13 cellular contexts compared by ENCODE assay signal in genomic region chr15:42131826-42132806, GRCh38. TPM values are rescaled to one million over a fixed set of nuclear protein-coding genes. Genes with fewer than 3 reads are reported as not detected.
DNase-seq lines count a peak whose midpoint lies in the region; ATAC-seq and TF ChIP-seq lines count a peak whose summit lies in the region.
"Had no signal": no experiment of that assay in that cellular context is flagged by ENCODE, and none has a peak within 500 bp of the region (broad histone marks: within the 10 kb centered on the region; RNA-seq: fewer than 3 reads in every experiment).

No MANE protein-coding gene starts in this region.

- no peak overlapping the region for H3K4me2 ChIP-seq in osteoblast (ENCODE audit: insufficient read depth, low read length)
- H3K4me2 ChIP-seq: KMS-11 had no signal

- ATAC-seq in GM21367 (IDR thresholded peaks at IDR 0.05; ENCODE audit: unreplicated experiment) (no peak), HG02571 (IDR thresholded peaks at IDR 0.05; ENCODE audit: unreplicated experiment) (no peak), HG03095 (IDR thresholded peaks at IDR 0.05; ENCODE audit: unreplicated experiment) (no peak)

- no peaks in the 10 kb centered on the region for H3K79me2 ChIP-seq in osteoblast (ENCODE audit: insufficient read depth, low read length)

- TF ChIP-seq CTCF in osteoblast (IDR thresholded peaks at IDR 0.05; ENCODE audit: extremely low read depth, low read depth, low read length) = no peak

- H4K20me1 ChIP-seq in osteoblast (ENCODE audit: insufficient read depth, low read length) = no peaks in the 10 kb centered on the region

- no peaks in the 10 kb centered on the region for H3K36me3 ChIP-seq in osteoblast (ENCODE audit: insufficient read depth, low read length)
- H3K36me3 ChIP-seq: transverse colon had no signal

- no peak overlapping the region for H3K27ac ChIP-seq in osteoblast (ENCODE audit: low read depth, low read length)
- H3K27ac ChIP-seq: KMS-11, transverse colon had no signal

- H3K27me3 ChIP-seq in osteoblast (ENCODE audit: insufficient read depth, low read length) = peaks cover 40% of the 10 kb centered on the region
- H3K27me3 ChIP-seq: transverse colon had no signal

- DNase-seq in NCI-H2029 (lab: John Stamatoyannopoulos, UW) (peak; percentile 45), NCI-H2029 treated with DMSO at 0.1 percent for 48 hours (lab: John Stamatoyannopoulos, UW) (no peak), NCI-H1436 treated with DMSO at 0.1 percent for 48 hours (lab: John Stamatoyannopoulos, UW) (peak; percentile 83), SHP77 treated with DMSO at 0.1 percent for 48 hours (lab: John Stamatoyannopoulos, UW) (peak; percentile 8), osteoblast (ENCODE audit: insufficient read length, low spot score, missing footprints) (peak; percentile 10)
- DNase-seq: foreskin melanocyte, transverse colon had no signal

- H3K4me3 ChIP-seq in osteoblast (ENCODE audit: insufficient read depth, low read length) = no peak overlapping the region
- H3K4me3 ChIP-seq: transverse colon had no signal

- no peaks in the 10 kb centered on the region for H3K4me1 ChIP-seq in osteoblast (ENCODE audit: insufficient read depth, low read length)
- H3K4me1 ChIP-seq: transverse colon had no signal

- H2AFZ ChIP-seq in osteoblast (ENCODE audit: low read length) = no peak overlapping the region

- H3K9me3 ChIP-seq in osteoblast (ENCODE audit: low read depth, low read length) = no peaks in the 10 kb centered on the region
- H3K9me3 ChIP-seq: transverse colon had no signal

RNA-seq across cellular contexts. Expression of gene PLA2G4F, which starts 24.3 kb away (rescaled TPM):
- total RNA-seq in osteoblast = not detected in 2 replicates
- total RNA-seq: lung microvascular endothelial cell, pulmonary artery endothelial cell had no signal

RNA-seq across cellular contexts. Expression of gene PLA2G4D, which starts 37.8 kb away (rescaled TPM):
- not detected in 2 replicates for total RNA-seq in osteoblast
- total RNA-seq: lung microvascular endothelial cell, pulmonary artery endothelial cell had no signal
